In the genomic region with DNA sequence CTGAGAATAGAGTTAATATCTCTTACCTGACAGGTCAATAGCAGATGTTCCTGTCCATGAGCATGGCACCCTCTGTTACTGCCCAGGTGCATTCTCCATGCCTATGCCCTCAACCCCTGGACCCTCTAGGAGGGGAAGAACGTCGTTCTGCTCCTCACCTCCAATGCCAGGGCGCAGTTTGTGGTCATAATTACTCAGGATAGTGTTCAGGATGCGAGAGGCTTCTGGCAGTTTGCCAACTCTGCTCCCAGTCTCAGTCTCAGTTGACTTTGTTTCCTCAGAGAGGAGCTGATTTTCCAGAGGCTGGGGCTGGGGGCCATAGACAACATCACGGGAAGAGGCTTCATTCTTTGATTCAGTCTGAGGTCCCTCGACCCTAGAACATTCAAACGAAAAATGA, we compare ENCODE assay signal across 22 cellular contexts. TPM values are rescaled to one million over a fixed set of nuclear protein-coding genes. Genes with fewer than 3 reads are reported as not detected.
"Had no signal": no experiment of that assay in that cellular context is flagged by ENCODE, and none has a peak within 500 bp of the region (broad histone marks: within the 10 kb centered on the region; RNA-seq: fewer than 3 reads in every experiment).

No MANE protein-coding gene starts in this region.

- H3K9me3 ChIP-seq: gastrocnemius medialis, heart right ventricle, lower lobe of right lung, sigmoid colon had no signal

- H3K4me1 Mint-ChIP-seq: activated naive CD8-positive, alpha-beta T cell treated with anti-CD3 and anti-CD28 coated beads, Interleukin-2, amount 10 ng/mL, durations not matched to agents 7 days and 5 days had no signal

- H3K27me3 ChIP-seq: gastrocnemius medialis, sigmoid colon had no signal

- H3K9me3 Mint-ChIP-seq: activated naive CD8-positive, alpha-beta T cell treated with anti-CD3 and anti-CD28 coated beads, Interleukin-2, amount 10 ng/mL, durations not matched to agents 7 days and 5 days had no signal

- H3K36me3 Mint-ChIP-seq: activated naive CD8-positive, alpha-beta T cell treated with anti-CD3 and anti-CD28 coated beads, Interleukin-2, amount 10 ng/mL, durations not matched to agents 7 days and 5 days had no signal

- H3K27ac Mint-ChIP-seq: activated naive CD8-positive, alpha-beta T cell treated with anti-CD3 and anti-CD28 coated beads, Interleukin-2, amount 10 ng/mL, durations not matched to agents 7 days and 5 days; endodermal cell had no signal

- H3K4me3 Mint-ChIP-seq: activated naive CD8-positive, alpha-beta T cell treated with anti-CD3 and anti-CD28 coated beads, Interleukin-2, amount 10 ng/mL, durations not matched to agents 7 days and 5 days; endodermal cell had no signal

- H3K27ac ChIP-seq: dorsolateral prefrontal cortex, gastrocnemius medialis, lower lobe of right lung had no signal

- H3K4me1 ChIP-seq: gastrocnemius medialis, lower lobe of right lung had no signal

- H3K36me3 ChIP-seq: gastrocnemius medialis, lower lobe of right lung had no signal

- H3K4me3 ChIP-seq: dorsolateral prefrontal cortex, gastrocnemius medialis, lower lobe of right lung, sigmoid colon had no signal

- ATAC-seq: activated CD4-positive, CD25-positive, alpha-beta regulatory T cell treated with anti-CD3 and anti-CD28 coated beads, Interleukin-2, amount 50 U/mL, for 24 hours had no signal

- FAIRE-seq: urothelium cell line had no signal

- DNase-seq: activated CD4-positive, alpha-beta T cell treated with anti-CD3 and anti-CD28 coated beads, Interleukin-2, amount 50 U/mL, for 4 hours; activated naive CD4-positive, alpha-beta T cell; activated naive CD8-positive, alpha-beta T cell treated with anti-CD3 and anti-CD28 coated beads, Interleukin-2, amount 10 ng/mL, durations not matched to agents 7 days and 5 days; activated T-cell treated with anti-CD3 and anti-CD28 coated beads for 4 hours; dorsolateral prefrontal cortex; endodermal cell; stimulated activated CD4-positive, alpha-beta T cell treated with anti-CD3 and anti-CD28 coated beads, Interleukin-12 subunit alpha, Interleukin-12 subunit beta, amount 100 ng/mL, for 4 hours; stimulated activated CD4-positive, alpha-beta T cell treated with anti-CD3 and anti-CD28 coated beads, Interleukin-2, amount 100 ng/mL, for 24 hours; T-helper 9 cell had no signal

RNA-seq across cellular contexts. Expression of gene GABRE, which starts 4.4 kb away (rescaled TPM):
- total RNA-seq: activated naive CD8-positive, alpha-beta T cell treated with anti-CD3 and anti-CD28 coated beads, Interleukin-2, amount 10 ng/mL, durations not matched to agents 7 days and 5 days had no signal

RNA-seq across cellular contexts. Expression of gene MAGEA4, which starts 57.3 kb away (rescaled TPM):
- total RNA-seq: activated naive CD8-positive, alpha-beta T cell treated with anti-CD3 and anti-CD28 coated beads, Interleukin-2, amount 10 ng/mL, durations not matched to agents 7 days and 5 days; dorsolateral prefrontal cortex; endodermal cell; epithelial cell of proximal tubule; gastrocnemius medialis; heart right ventricle; left cardiac atrium; lower lobe of right lung; mesothelial cell of epicardium; omental fat pad; pulmonary artery endothelial cell; sigmoid colon had no signal
- polyA plus RNA-seq: heart right ventricle, neural cell, sigmoid colon, thymus had no signal
